9 cellular contexts compared by ENCODE assay signal in the genomic region with DNA sequence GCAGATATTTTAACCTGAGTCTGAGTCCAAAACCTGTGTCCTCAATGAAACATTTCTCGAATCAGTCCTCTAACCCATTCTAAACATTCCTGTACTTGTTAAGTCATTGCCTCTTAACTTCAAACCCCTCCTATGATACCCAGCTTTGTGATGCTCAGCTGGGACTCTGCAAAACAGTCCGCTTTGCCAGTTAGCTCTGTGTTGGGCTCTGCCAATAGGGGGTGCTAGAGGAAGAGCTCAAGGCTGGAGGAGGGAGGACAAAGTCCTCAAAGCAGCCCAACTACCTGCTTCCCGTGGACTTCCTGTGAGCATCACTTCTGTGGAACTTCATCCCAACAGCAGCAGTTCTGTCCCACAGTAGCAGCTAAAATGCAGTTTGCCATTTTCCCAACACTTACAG. TPM values are rescaled to one million over a fixed set of nuclear protein-coding genes. Genes with fewer than 3 reads are reported as not detected.
DNase-seq lines count a peak whose midpoint lies in the region; ATAC-seq and TF ChIP-seq lines count a peak whose summit lies in the region.
"Had no signal": no experiment of that assay in that cellular context is flagged by ENCODE, and none has a peak within 500 bp of the region (broad histone marks: within the 10 kb centered on the region; RNA-seq: fewer than 3 reads in every experiment).

No MANE protein-coding gene starts in this region.

- H3K9me3 ChIP-seq in left lung, result no peaks in the 10 kb centered on the region

- H3K36me3 ChIP-seq in left lung, result no peaks in the 10 kb centered on the region

- CTCF ChIA-PET in HEK293T (lab: Yijun Ruan, JAX), result interaction anchor here (0.5 to 1.6 kb wide), 9 partner anchors 9 to 1176 kb away, joined by 3 to 7 read pairs (median 4); no protein-coding TSS in a partner anchor
- CTCF ChIA-PET in activated CD8-positive, alpha-beta T cell treated with anti-CD3 and anti-CD28 coated beads, Interleukin-2, amount 10 ng/mL, durations not matched to agents 7 days and 5 days (lab: Charles Lee), result interaction anchor here (1.5 kb wide), 1 partner anchor 40 kb away, joined by 5 read pairs; no protein-coding TSS in a partner anchor

- no peaks in the 10 kb centered on the region for H3K4me1 ChIP-seq in left lung

- TF ChIP-seq CTCF in progenitor cell of endocrine pancreas (IDR thresholded peaks at IDR 0.05; ENCODE audit: unreplicated experiment) (peak; percentile 28), left lung (IDR thresholded peaks at IDR 0.05) (no peak)

- no peaks in the 10 kb centered on the region for H3K36me3 Mint-ChIP-seq in activated CD4-positive, alpha-beta T cell treated with anti-CD3 and anti-CD28 coated beads, Interleukin-2, amount 10 ng/mL, durations not matched to agents 24 days and 14 days (ENCODE audit: low read depth)
- no peaks in the 10 kb centered on the region for H3K36me3 Mint-ChIP-seq in activated CD8-positive, alpha-beta T cell treated with anti-CD3 and anti-CD28 coated beads, Interleukin-2, amount 10 ng/mL, durations not matched to agents 7 days and 5 days (ENCODE audit: low read depth)
- no peaks in the 10 kb centered on the region for H3K36me3 Mint-ChIP-seq in progenitor cell of endocrine pancreas (ENCODE audit: insufficient read depth)

- POLR2A ChIA-PET in HEK293T (lab: Yijun Ruan, JAX), result no interaction called here
- POLR2A ChIA-PET in activated CD8-positive, alpha-beta T cell treated with anti-CD3 and anti-CD28 coated beads, Interleukin-2, amount 10 ng/mL, durations not matched to agents 7 days and 5 days (lab: Charles Lee), result no interaction called here

- no peaks in the 10 kb centered on the region for H3K9me3 Mint-ChIP-seq in activated CD4-positive, alpha-beta T cell treated with anti-CD3 and anti-CD28 coated beads, Interleukin-2, amount 10 ng/mL, durations not matched to agents 24 days and 14 days
- no peaks in the 10 kb centered on the region for H3K9me3 Mint-ChIP-seq in activated CD8-positive, alpha-beta T cell treated with anti-CD3 and anti-CD28 coated beads, Interleukin-2, amount 10 ng/mL, durations not matched to agents 7 days and 5 days (ENCODE audit: insufficient read depth)
- H3K9me3 Mint-ChIP-seq in progenitor cell of endocrine pancreas (ENCODE audit: low read depth), result no peaks in the 10 kb centered on the region

- H3K27ac Mint-ChIP-seq in activated CD4-positive, alpha-beta T cell treated with anti-CD3 and anti-CD28 coated beads, Interleukin-2, amount 10 ng/mL, durations not matched to agents 24 days and 14 days, result no peak overlapping the region
- no peak overlapping the region for H3K27ac Mint-ChIP-seq in activated CD8-positive, alpha-beta T cell treated with anti-CD3 and anti-CD28 coated beads, Interleukin-2, amount 10 ng/mL, durations not matched to agents 7 days and 5 days
- H3K27ac Mint-ChIP-seq in progenitor cell of endocrine pancreas, result no peak overlapping the region

- peak; percentile 70 for DNase-seq in activated CD4-positive, alpha-beta T cell treated with anti-CD3 and anti-CD28 coated beads, Interleukin-2, amount 10 ng/mL, durations not matched to agents 24 days and 14 days
- no peak for DNase-seq in activated CD4-positive, alpha-beta T cell treated with anti-CD3 and anti-CD28 coated beads for 4 hours
- DNase-seq in HEK293T (ENCODE audit: extremely low spot score) (peak; percentile 68), progenitor cell of endocrine pancreas (ENCODE audit: low spot score, unreplicated experiment) (no peak), left lung (no peak)
- DNase-seq in activated CD8-positive, alpha-beta T cell treated with anti-CD3 and anti-CD28 coated beads, Interleukin-2, amount 10 ng/mL, durations not matched to agents 7 days and 5 days, result peak; percentile 27

- H3K27me3 ChIP-seq in left lung, result no peaks in the 10 kb centered on the region

- no peak for ATAC-seq in activated CD8-positive, alpha-beta T cell treated with anti-CD3 and anti-CD28 coated beads, Interleukin-2, amount 10 ng/mL, durations not matched to agents 7 days and 5 days
- no peak for ATAC-seq in HG03045 (IDR thresholded peaks at IDR 0.05; ENCODE audit: unreplicated experiment)
- ATAC-seq in GM19328 (IDR thresholded peaks at IDR 0.05; ENCODE audit: unreplicated experiment), result no peak
- ATAC-seq in left lung, result no peak

- no peak overlapping the region for H3K4me3 ChIP-seq in left lung

- H3K4me1 Mint-ChIP-seq in activated CD4-positive, alpha-beta T cell treated with anti-CD3 and anti-CD28 coated beads, Interleukin-2, amount 10 ng/mL, durations not matched to agents 24 days and 14 days, result peaks cover 9% of the 10 kb centered on the region
- H3K4me1 Mint-ChIP-seq in activated CD8-positive, alpha-beta T cell treated with anti-CD3 and anti-CD28 coated beads, Interleukin-2, amount 10 ng/mL, durations not matched to agents 7 days and 5 days (ENCODE audit: low read depth), result no peaks in the 10 kb centered on the region
- no peaks in the 10 kb centered on the region for H3K4me1 Mint-ChIP-seq in progenitor cell of endocrine pancreas (ENCODE audit: low read depth)

- H3K27me3 Mint-ChIP-seq in activated CD4-positive, alpha-beta T cell treated with anti-CD3 and anti-CD28 coated beads, Interleukin-2, amount 10 ng/mL, durations not matched to agents 24 days and 14 days, result peaks cover 5% of the 10 kb centered on the region
- peaks cover 5% of the 10 kb centered on the region for H3K27me3 Mint-ChIP-seq in activated CD8-positive, alpha-beta T cell treated with anti-CD3 and anti-CD28 coated beads, Interleukin-2, amount 10 ng/mL, durations not matched to agents 7 days and 5 days (ENCODE audit: low read depth)
- no peaks in the 10 kb centered on the region for H3K27me3 Mint-ChIP-seq in progenitor cell of endocrine pancreas

- intact Hi-C loops in activated CD4-positive, alpha-beta T cell treated with anti-CD3 and anti-CD28 coated beads, Interleukin-2, amount 10 ng/mL, durations not matched to agents 24 days and 14 days (cut with micrococcal nuclease), result no loop called here
- intact Hi-C loops in left lung (cut with DNase I), result no loop called here

- no peak overlapping the region for H3K27ac ChIP-seq in left lung

- H3K4me3 Mint-ChIP-seq in activated CD4-positive, alpha-beta T cell treated with anti-CD3 and anti-CD28 coated beads, Interleukin-2, amount 10 ng/mL, durations not matched to agents 24 days and 14 days, result no peak overlapping the region
- no peak overlapping the region for H3K4me3 Mint-ChIP-seq in activated CD8-positive, alpha-beta T cell treated with anti-CD3 and anti-CD28 coated beads, Interleukin-2, amount 10 ng/mL, durations not matched to agents 7 days and 5 days
- H3K4me3 Mint-ChIP-seq in progenitor cell of endocrine pancreas (ENCODE audit: low read depth), result no peak overlapping the region

TF ChIP-seq in HEK293T, 16 proteins besides CTCF, POLR2A, EP300 and RAD21:
- TF ChIP-seq CTBP1 (IDR thresholded peaks at IDR 0.05; ENCODE audit: borderline replicate concordance), result no peak

RNA-seq across cellular contexts. Expression of gene SYT14, which starts 38.1 kb away (rescaled TPM):
- not detected in 2 replicates for total RNA-seq in activated CD4-positive, alpha-beta T cell treated with anti-CD3 and anti-CD28 coated beads, Interleukin-2, amount 10 ng/mL, durations not matched to agents 24 days and 14 days
- total RNA-seq in activated CD8-positive, alpha-beta T cell treated with anti-CD3 and anti-CD28 coated beads, Interleukin-2, amount 10 ng/mL, durations not matched to agents 7 days and 5 days, result not detected
- total RNA-seq in progenitor cell of endocrine pancreas (3.7 TPM in 2 replicates), left lung (1 to 10 TPM in 1 of 2 donors, not detected in 1; 1.1 TPM)
- total RNA-seq: T-helper 2 cell treated with Interferon-gamma antibody and Interleukin-4, amounts not matched to agents 100 ng/mL and 5 ng/mL, for 36 hours had no signal

Comparison
In these comparisons a context has a peak if more than half of its experiments do, and no peak if none do; other contexts are left out.
1. DNase-seq: peak in activated CD4-positive, alpha-beta T cell treated with anti-CD3 and anti-CD28 coated beads, Interleukin-2, amount 10 ng/mL, durations not matched to agents 24 days and 14 days (single experiment), HEK293T (single experiment) and activated CD8-positive, alpha-beta T cell treated with anti-CD3 and anti-CD28 coated beads, Interleukin-2, amount 10 ng/mL, durations not matched to agents 7 days and 5 days (single experiment); none in activated CD4-positive, alpha-beta T cell treated with anti-CD3 and anti-CD28 coated beads for 4 hours (0 of 2), progenitor cell of endocrine pancreas (single experiment) and left lung (0 of 2).